9 cellular contexts compared by ENCODE assay signal in genomic region chr2:42964444-42965081, GRCh38.
A peak's percentile ranks its signal among the peaks of the same experiment; 100 is the strongest.
DNase-seq lines count a peak whose midpoint lies in the region; ATAC-seq and TF ChIP-seq lines count a peak whose summit lies in the region.
"Had no signal": no experiment of that assay in that cellular context is flagged by ENCODE, and none has a peak within 500 bp of the region (broad histone marks: within the 10 kb centered on the region; RNA-seq: fewer than 3 reads in every experiment).

No MANE protein-coding gene starts in this region.

- peaks cover 9% of the 10 kb centered on the region; the same call in 1 of the 2 replicates for H3K27me3 ChIP-seq in SJCRH30

- in situ Hi-C loops in GM13977 (cut with MboI; ENCODE audit: low pct_unique_long_range_greater_than_20kb, low sequenced_read_pairs, unreplicated experiment), result loop anchor here (25.0 kb wide), 1 partner anchor 273 kb away; the partner anchor contains the start of gene ZFP36L2

- peaks cover 36% of the 10 kb centered on the region for H3K4me1 ChIP-seq in SJCRH30

- no peaks in the 10 kb centered on the region for H3K9me3 ChIP-seq in SJCRH30 (replicated peaks)

- ATAC-seq in sciatic nerve (no peak), GM21360 (IDR thresholded peaks at IDR 0.05; ENCODE audit: unreplicated experiment) (no peak)
- ATAC-seq: stimulated activated naive CD8-positive, alpha-beta T cell treated with anti-CD3 and anti-CD28 coated beads, Interleukin-15, Interleukin-2, amounts not matched to agents 100 U/mL and 50 U/mL, for 24 hours had no signal

- intact Hi-C loops in sciatic nerve (cut with DNase I), result no loop called here

- TF ChIP-seq CTCF in GM13977 (IDR thresholded peaks at IDR 0.05; ENCODE audit: extremely low read depth, insufficient read depth, missing control alignments), result no peak

- H3K36me3 ChIP-seq in SJCRH30, result no peaks in the 10 kb centered on the region

- no peak overlapping the region for H3K27ac ChIP-seq in SJCRH30

- peak; percentile 95 for DNase-seq in EH (ENCODE audit: low read depth)
- DNase-seq in SJCRH30, result peak; percentile 92 to 93
- peak; percentile 53 for DNase-seq in globus pallidus (ENCODE audit: low spot score)
- DNase-seq in sciatic nerve (ENCODE audit: low spot score), result peak; percentile 86
- DNase-seq in NCI-H1694 (lab: John Stamatoyannopoulos, UW), result no peak
- no peak for DNase-seq in GM13977 (ENCODE audit: low spot score)
- DNase-seq in NAMALWA (ENCODE audit: low spot score), result no peak
- DNase-seq: stimulated activated naive CD8-positive, alpha-beta T cell treated with anti-CD3 and anti-CD28 coated beads, Interleukin-15, Interleukin-2, amounts not matched to agents 100 U/mL and 50 U/mL, for 24 hours had no signal

- no peak overlapping the region for H3K4me3 ChIP-seq in SJCRH30

Comparison
In these comparisons a context has a peak if more than half of its experiments do, and no peak if none do; other contexts are left out.
1. DNase-seq: peak in EH (single experiment), SJCRH30 (2 of 2), globus pallidus (single experiment) and sciatic nerve (single experiment); none in NCI-H1694 (single experiment), GM13977 (single experiment) and NAMALWA (single experiment).